ENCODE assay signal across 22 cellular contexts in genomic region chr5:44943637-44944036, GRCh38.
DNase-seq lines count a peak whose midpoint lies in the region; ATAC-seq, FAIRE-seq and TF ChIP-seq lines count a peak whose summit lies in the region.
"Had no signal": no experiment of that assay in that cellular context is flagged by ENCODE, and none has a peak within 500 bp of the region (broad histone marks: within the 10 kb centered on the region; RNA-seq: fewer than 3 reads in every experiment).

No MANE protein-coding gene starts in this region.

- DNase-seq in A172 (ENCODE audit: low spot score) (peak; percentile 8), HAP-1 (ENCODE audit: low spot score in 2 of 2) (peak; percentile 14 to 20), NCI-H69 (lab: John Stamatoyannopoulos, UW) (peak; percentile 1), H1 (ENCODE audit: low read depth in 1 of 2, low spot score in 2 of 2) (no peak), D721Med (ENCODE audit: insufficient read length, low spot score) (no peak), DMS53 treated with DMSO at 0.1 percent for 48 hours (lab: John Stamatoyannopoulos, UW; ENCODE audit: unreplicated experiment) (no peak), trophoblast cell (no peak)
- DNase-seq: activated CD4-positive, alpha-beta memory T cell treated with anti-CD3 and anti-CD28 coated beads for 36 hours; activated naive CD8-positive, alpha-beta T cell treated with anti-CD3 and anti-CD28 coated beads, Interleukin-2, amount 10 ng/mL, durations not matched to agents 7 days and 5 days; activated T-cell treated with anti-CD3 and anti-CD28 coated beads, Interleukin-2, amount 50 U/mL, for 24 hours; CD4-positive, CD25-positive, alpha-beta regulatory T cell; DMS79 treated with DMSO at 0.1 percent for 48 hours; erythroblast; glutamatergic neuron; left ventricle myocardium inferior; NCI-H146; NCI-H226; occipital lobe; stimulated activated naive CD4-positive, alpha-beta T cell treated with Interleukin-2 at 50 U/mL for 16 hours; transverse colon had no signal

- POLR2A ChIA-PET in H1 (lab: Charles Lee; ENCODE audit: partially characterized antibody): interaction anchor here (0.5 to 1.2 kb wide), 3 partner anchors 9 to 613 kb away, joined by 3 to 4 read pairs (median 3); no protein-coding TSS in a partner anchor

- no peak overlapping the region for H3K56ac ChIP-seq in H1 (replicated peaks; ENCODE audit: insufficient read length, low read depth, low read length)

- H4K91ac ChIP-seq in H1 (replicated peaks; ENCODE audit: insufficient read length, low read length) (no peak overlapping the region), trophoblast cell (ENCODE audit: low read depth, low read length) (no peak overlapping the region)

- H3K79me1 ChIP-seq in H1 (ENCODE audit: low read depth, low read length): no peaks in the 10 kb centered on the region
- H3K79me1 ChIP-seq in trophoblast cell (ENCODE audit: low read length): no peaks in the 10 kb centered on the region

- H3K4me2 ChIP-seq in H1 (ENCODE audit: insufficient read depth in 1 of 2, low read depth in 2 of 2, low read length in 2 of 2) (peak overlapping the region in 1 of 2 experiments; percentile 73; a peak in 1 of 4 replicates), trophoblast cell (ENCODE audit: low read length) (no peak overlapping the region)

- WGBS in H1 (ENCODE audit: extremely low coverage in 1 of 2, insufficient coverage in 1 of 2, insufficient read length in 1 of 2, insufficient replicate concordance in 2 of 2, low coverage in 1 of 2, low lambda C conversion rate in 2 of 2, missing lambda C conversion rate in 1 of 2), 2 experiments: 88% methylated on average over 2 of the region's 2 CpGs; no CpG with 5 or more reads in 1 of the 2 experiments
- WGBS in trophoblast cell (ENCODE audit: extremely low coverage, insufficient coverage, insufficient read length): no CpG with 5 or more reads among the region's 2 CpGs

- no peak overlapping the region for H2AK5ac ChIP-seq in H1 (ENCODE audit: low read depth, low read length)
- H2AK5ac ChIP-seq in trophoblast cell (ENCODE audit: low read length): no peak overlapping the region

- H3K79me2 ChIP-seq in H1 (ENCODE audit: control insufficient read depth in 1 of 2, insufficient read depth in 2 of 2, low read length in 2 of 2) (no peaks in the 10 kb centered on the region), trophoblast cell (ENCODE audit: control insufficient read depth, insufficient read depth, low read length, poor library complexity) (no peaks in the 10 kb centered on the region)

- TF ChIP-seq CTCF in H1 (IDR thresholded peaks at IDR 0.05; ENCODE audit: control extremely low read depth in 1 of 3, insufficient read depth in 1 of 3, low read depth in 1 of 3, low read length in 3 of 3) (no peak), D721Med (IDR thresholded peaks at IDR 0.05; ENCODE audit: insufficient read depth, missing control alignments) (no peak)

- TF ChIP-seq RAD21 in H1 (IDR thresholded peaks at IDR 0.05 in 1 of 2, conservative IDR thresholded peaks at IDR 0.05 in 1 of 2; ENCODE audit: low read depth in 2 of 2, low read length in 2 of 2): no peak

- H3K18ac ChIP-seq in H1 (ENCODE audit: extremely low read depth, low read length) (peak overlapping the region; percentile 89; the same call in 1 of the 2 replicates), trophoblast cell (ENCODE audit: low read length) (no peak overlapping the region)

- H3K4ac ChIP-seq in H1 (replicated peaks; ENCODE audit: insufficient read length, low read depth, low read length): no peak overlapping the region
- H3K4ac ChIP-seq in trophoblast cell (ENCODE audit: low read depth, low read length): no peak overlapping the region

- H3K23me2 ChIP-seq in H1 (ENCODE audit: low read depth, low read length): no peaks in the 10 kb centered on the region

- no peak overlapping the region for H2BK20ac ChIP-seq in H1 (ENCODE audit: low read length)

- no peak for ATAC-seq in GM21825 (IDR thresholded peaks at IDR 0.05; ENCODE audit: unreplicated experiment)

- H3K27ac ChIP-seq in H1 (ENCODE audit: low read depth, low read length): 0 out of 2 replicates have a peak overlapping the region, but pooled peaks have one; percentile 26
- H3K27ac ChIP-seq in trophoblast cell (ENCODE audit: low read depth, low read length): no peak overlapping the region
- H3K27ac ChIP-seq: left ventricle myocardium inferior, transverse colon had no signal

- H2BK5ac ChIP-seq in H1 (ENCODE audit: low read depth, low read length) (peak overlapping the region; percentile 79; the same call in 1 of the 2 replicates), trophoblast cell (ENCODE audit: low read depth, low read length, poor library complexity) (no peak overlapping the region)

- H3K23ac ChIP-seq in H1 (ENCODE audit: insufficient read length): no peak overlapping the region
- H3K23ac ChIP-seq in trophoblast cell (ENCODE audit: low read length): no peak overlapping the region

- no peaks in the 10 kb centered on the region; the same call in 1 of the 2 replicates for H3K36me3 ChIP-seq in HAP-1 (replicated peaks)
- H3K36me3 ChIP-seq in H1 (ENCODE audit: control insufficient read depth in 2 of 4, insufficient read depth in 4 of 4, low read length in 3 of 4): no peaks in the 10 kb centered on the region; a peak in 1 of 8 replicates
- H3K36me3 ChIP-seq in trophoblast cell (ENCODE audit: control insufficient read depth in 1 of 2, insufficient read depth in 2 of 2, low read length in 2 of 2): no peaks in the 10 kb centered on the region
- H3K36me3 ChIP-seq: left ventricle myocardium inferior, transverse colon had no signal

- H4K5ac ChIP-seq in H1 (ENCODE audit: insufficient read length, low read depth, low read length): peak overlapping the region; percentile 62

- no peak for TF ChIP-seq POLR2A in H1 (IDR thresholded peaks at IDR 0.05; ENCODE audit: control extremely low read depth in 1 of 2, low read depth in 2 of 2, low read length in 2 of 2)

- no peaks in the 10 kb centered on the region for H3K27me3 ChIP-seq in HAP-1 (ENCODE audit: low read depth)
- H3K27me3 ChIP-seq in H1 (replicated peaks in 1 of 4; ENCODE audit: control insufficient read depth in 3 of 4, extremely low read depth in 1 of 4, insufficient read depth in 3 of 4, low read length in 3 of 4): no peaks in the 10 kb centered on the region
- no peaks in the 10 kb centered on the region for H3K27me3 ChIP-seq in trophoblast cell (ENCODE audit: insufficient read depth, low read length)
- H3K27me3 ChIP-seq: transverse colon had no signal

- H3K4me3 ChIP-seq in HAP-1 (peak overlapping the region; percentile 12), H1 (ENCODE audit: extremely low read depth in 1 of 4, insufficient read depth in 2 of 4, low read depth in 3 of 4, low read length in 4 of 4) (no peak overlapping the region), trophoblast cell (ENCODE audit: low read depth, low read length) (no peak overlapping the region)
- H3K4me3 ChIP-seq: left ventricle myocardium inferior, transverse colon had no signal

- in situ Hi-C loops in HAP-1 (cut with MboI; ENCODE audit: low sequenced_read_pairs): no loop called here

- no peak overlapping the region for H2BK15ac ChIP-seq in H1 (ENCODE audit: low read length)

- no peak for TF ChIP-seq EP300 in H1 (IDR thresholded peaks at IDR 0.05; ENCODE audit: borderline replicate concordance in 1 of 2, low read depth in 2 of 2, low read length in 2 of 2)

- H2AFZ ChIP-seq in H1 (ENCODE audit: low read length): no peak overlapping the region
- H2AFZ ChIP-seq in trophoblast cell (ENCODE audit: insufficient read depth, low read length, poor library complexity): no peak overlapping the region

- CTCF ChIA-PET in H1 (lab: Charles Lee; ENCODE audit: partially characterized antibody): interaction anchor here (0.8 to 3.4 kb wide), 2 partner anchors 9 to 461 kb away, joined by 3 to 14 read pairs; no protein-coding TSS in a partner anchor

- H3K9me3 ChIP-seq in HAP-1: no peaks in the 10 kb centered on the region
- no peaks in the 10 kb centered on the region; a peak in 1 of 4 replicates for H3K9me3 ChIP-seq in H1 (ENCODE audit: insufficient read depth in 2 of 2, low read depth in 1 of 2, low read length in 1 of 2)
- H3K9me3 ChIP-seq in trophoblast cell (ENCODE audit: insufficient read depth, low read depth, low read length): no peaks in the 10 kb centered on the region
- H3K9me3 ChIP-seq: left ventricle myocardium inferior, transverse colon had no signal

- no peak overlapping the region; the same call in 1 of the 2 replicates for H2BK12ac ChIP-seq in H1 (ENCODE audit: low read depth, low read length)
- no peak overlapping the region for H2BK12ac ChIP-seq in trophoblast cell (ENCODE audit: low read length)

- no peak overlapping the region for H3K14ac ChIP-seq in H1 (ENCODE audit: insufficient read length)
- no peak overlapping the region for H3K14ac ChIP-seq in trophoblast cell (ENCODE audit: low read length)

- peaks cover 45% of the 10 kb centered on the region for H3K4me1 ChIP-seq in HAP-1
- H3K4me1 ChIP-seq in H1 (replicated peaks in 1 of 4; ENCODE audit: control insufficient read depth in 3 of 4, insufficient read depth in 4 of 4, low read length in 3 of 4): peaks cover 0 to 10% (median 4%) of the 10 kb centered on the region in 4 experiments; a peak in 3 of 7 replicates
- no peaks in the 10 kb centered on the region for H3K4me1 ChIP-seq in trophoblast cell (ENCODE audit: control insufficient read depth in 1 of 2, insufficient read depth in 2 of 2, low read length in 2 of 2)
- H3K4me1 ChIP-seq: left ventricle myocardium inferior, transverse colon had no signal

- H2BK120ac ChIP-seq in H1 (replicated peaks; ENCODE audit: low read depth, low read length) (no peak overlapping the region), trophoblast cell (ENCODE audit: insufficient read depth, low read length, poor library complexity) (no peak overlapping the region)

- no peaks in the 10 kb centered on the region for H4K20me1 ChIP-seq in H1 (replicated peaks in 1 of 2; ENCODE audit: control insufficient read depth in 1 of 2, insufficient read depth in 2 of 2, low read length in 2 of 2)

- no peak overlapping the region for H4K12ac ChIP-seq in trophoblast cell (ENCODE audit: low read depth, low read length)

- FAIRE-seq in H1 (lab: Jason Lieb, UNC) (no peak), D721Med (lab: Jason Lieb, UNC) (no peak)
- FAIRE-seq: bronchial epithelial cell had no signal

- H4K8ac ChIP-seq in H1 (ENCODE audit: extremely low read depth, insufficient read depth, low read length) (no peak overlapping the region), trophoblast cell (ENCODE audit: low read depth, low read length) (no peak overlapping the region)

- no peak overlapping the region for H3K9ac ChIP-seq in H1 (replicated peaks in 1 of 4; ENCODE audit: extremely low read depth in 1 of 4, low read depth in 3 of 4, low read length in 3 of 4)
- H3K9ac ChIP-seq in trophoblast cell (ENCODE audit: low read length): no peak overlapping the region

TF ChIP-seq in H1, 55 proteins besides CTCF, POLR2A, EP300 and RAD21:
- TF ChIP-seq TEAD4 (IDR thresholded peaks at IDR 0.05; ENCODE audit: low read depth, low read length): no peak
- no peak for TF ChIP-seq CEBPB (IDR thresholded peaks at IDR 0.05; ENCODE audit: low read depth, low read length)

Comparison
In these comparisons a context has a peak if more than half of its experiments do, and no peak if none do; other contexts are left out.
1. DNase-seq: peak in A172 (single experiment), HAP-1 (2 of 2) and NCI-H69 (single experiment); none in H1 (0 of 2), D721Med (single experiment), DMS53 treated with DMSO at 0.1 percent for 48 hours (single experiment) and trophoblast cell (0 of 2).